In the genomic region with DNA sequence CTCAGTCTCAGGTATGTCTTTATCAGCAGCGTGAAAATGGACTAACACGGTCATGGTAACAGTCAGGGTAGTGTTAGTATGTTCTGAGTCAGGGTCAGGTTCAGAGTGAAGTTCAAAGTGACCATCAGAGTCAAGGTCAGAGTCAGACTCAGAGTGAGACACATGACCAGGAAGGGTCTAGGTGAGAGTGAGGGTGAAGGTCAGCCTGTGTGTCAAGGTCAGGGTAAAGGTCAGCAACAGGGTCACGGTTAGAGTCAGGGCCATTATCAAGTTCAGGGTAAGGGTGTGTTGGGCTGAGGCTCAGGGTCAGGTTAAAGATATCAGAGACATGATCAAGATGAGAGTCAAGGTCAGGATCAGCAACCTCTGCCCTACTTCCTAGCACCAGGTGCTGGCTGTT, we compare ENCODE assay signal across 23 cellular contexts.
"Had no signal": no experiment of that assay in that cellular context is flagged by ENCODE, and none has a peak within 500 bp of the region (broad histone marks: within the 10 kb centered on the region; RNA-seq: fewer than 3 reads in every experiment).

No MANE protein-coding gene starts in this region.

- H3K4me3 Mint-ChIP-seq: dendritic cell treated with granulocyte-macrophage colony-stimulating factor and Interleukin-4, amounts not matched to agents 40 ng/mL and 50 ng/mL, for 4 days; natural killer cell treated with Interleukin-12 subunit alpha and Interleukin-12 subunit beta and Interleukin-15 and Interleukin-18, amount 100 ng/mL, for 72 hours had no signal

- H3K27ac Mint-ChIP-seq: dendritic cell treated with granulocyte-macrophage colony-stimulating factor and Interleukin-4, amounts not matched to agents 40 ng/mL and 50 ng/mL, for 4 days; natural killer cell treated with Interleukin-12 subunit alpha and Interleukin-12 subunit beta and Interleukin-15 and Interleukin-18, amount 100 ng/mL, for 72 hours had no signal

- H3K27me3 ChIP-seq: hepatocyte, spleen, uterus had no signal

- H3K9me3 Mint-ChIP-seq: dendritic cell treated with granulocyte-macrophage colony-stimulating factor and Interleukin-4, amounts not matched to agents 40 ng/mL and 50 ng/mL, for 4 days; natural killer cell treated with Interleukin-12 subunit alpha and Interleukin-12 subunit beta and Interleukin-15 and Interleukin-18, amount 100 ng/mL, for 72 hours had no signal

- ATAC-seq: left cardiac atrium; lower lobe of right lung; natural killer cell treated with Interleukin-12 subunit alpha and Interleukin-12 subunit beta and Interleukin-15 and Interleukin-18, amount 100 ng/mL, for 72 hours; psoas muscle; sciatic nerve had no signal

- H3K27ac ChIP-seq: hepatocyte, left ventricle myocardium inferior, lower lobe of right lung, parathyroid adenoma, psoas muscle, spleen, uterus had no signal

- FAIRE-seq: colon, endothelial cell of umbilical vein, kidney had no signal

- H3K9me3 ChIP-seq: left ventricle myocardium inferior, lower lobe of right lung, psoas muscle, spleen, uterus had no signal

- DNase-seq: erythroblast; foreskin melanocyte; head of caudate nucleus; kidney; left cardiac atrium; left ventricle myocardium inferior; lower lobe of right lung; mesenchymal stem cell; midbrain; psoas muscle; retina; stimulated activated CD4-positive, alpha-beta T cell treated with anti-CD3 and anti-CD28 coated beads, Interleukin-2, amount 100 ng/mL, for 24 hours; stimulated activated CD4-positive, alpha-beta T cell treated with anti-CD3 and anti-CD28 coated beads, Interleukin-4, amount 100 ng/mL, for 4 hours; stimulated activated naive CD4-positive, alpha-beta T cell treated with Interleukin-2 at 50 U/mL for 16 hours; uterus had no signal
